10 cellular contexts compared by ENCODE assay signal in genomic region chr3:129016725-129017530, GRCh38. TPM values are rescaled to one million over a fixed set of nuclear protein-coding genes. Genes with fewer than 3 reads are reported as not detected.
DNase-seq lines count a peak whose midpoint lies in the region; ATAC-seq and TF ChIP-seq lines count a peak whose summit lies in the region.
"Had no signal": no experiment of that assay in that cellular context is flagged by ENCODE, and none has a peak within 500 bp of the region (broad histone marks: within the 10 kb centered on the region; RNA-seq: fewer than 3 reads in every experiment).

No MANE protein-coding gene starts in this region.

- H3K9ac ChIP-seq in colonic mucosa (ENCODE audit: low read depth in 2 of 2, low read length in 2 of 2): peak overlapping the region; percentile 45 to 51

- 28 to 56% methylated on average over 15 of the region's 15 CpGs for WGBS in sigmoid colon, 2 donors

- intact Hi-C loops in colonic mucosa (cut with DNase I) (no loop called here), sigmoid colon (cut with DNase I) (no loop called here)

- TF ChIP-seq CTCF in colonic mucosa (IDR thresholded peaks at IDR 0.05) (no peak), sigmoid colon (IDR thresholded peaks at IDR 0.05) (no peak)

- H3K9me3 ChIP-seq in colonic mucosa (no peaks in the 10 kb centered on the region), sigmoid colon (no peaks in the 10 kb centered on the region)

- H3K9me3 Mint-ChIP-seq in IgD-negative memory B cell: peaks cover 0 to 3% (median 0%) of the 10 kb centered on the region in 3 donors
- H3K9me3 Mint-ChIP-seq: GM23338 had no signal

- peaks cover 15% of the 10 kb centered on the region for H3K4me1 ChIP-seq in colonic mucosa
- H3K4me1 ChIP-seq in sigmoid colon: peaks cover 0 to 21% (median 8%) of the 10 kb centered on the region in 4 donors

- peak overlapping the region; percentile 89 to 99 (median 98) for H3K27ac Mint-ChIP-seq in IgD-negative memory B cell
- H3K27ac Mint-ChIP-seq: GM23338 had no signal

- H3K4me1 Mint-ChIP-seq in IgD-negative memory B cell: peaks cover 33 to 37% (median 35%) of the 10 kb centered on the region in 3 donors

- H3K4me3 ChIP-seq in colonic mucosa (no peak overlapping the region), sigmoid colon (no peak overlapping the region)
- H3K4me3 ChIP-seq: GM23338 had no signal

- TF ChIP-seq POLR2A in sigmoid colon (IDR thresholded peaks at IDR 0.05): no peak

- H3K36me3 ChIP-seq in colonic mucosa (no peaks in the 10 kb centered on the region), sigmoid colon (no peaks in the 10 kb centered on the region)

- H3K36me3 Mint-ChIP-seq in IgD-negative memory B cell: no peaks in the 10 kb centered on the region

- H3K4me3 Mint-ChIP-seq in IgD-negative memory B cell: peak overlapping the region; percentile 61 to 86 (median 67)
- H3K4me3 Mint-ChIP-seq: GM23338 had no signal

- DNase-seq in colonic mucosa: peak; percentile 74
- DNase-seq in sigmoid colon: no peak
- DNase-seq in CD1c-positive myeloid dendritic cell (ENCODE audit: extremely low spot score): no peak
- no peak for DNase-seq in mesenteric fat pad (ENCODE audit: low spot score)
- no peak for DNase-seq in DMS153 (lab: John Stamatoyannopoulos, UW)

- H3K27me3 ChIP-seq in colonic mucosa: no peaks in the 10 kb centered on the region
- no peaks in the 10 kb centered on the region for H3K27me3 ChIP-seq in sigmoid colon

- no peaks in the 10 kb centered on the region for H3K27me3 Mint-ChIP-seq in IgD-negative memory B cell

- H3K27ac ChIP-seq in colonic mucosa (peak overlapping the region; percentile 81), sigmoid colon (peak overlapping the region; percentile 47 to 69 (median 56))

- ATAC-seq in GM19351 (IDR thresholded peaks at IDR 0.05; ENCODE audit: unreplicated experiment) (peak; percentile 81), GM18858 (IDR thresholded peaks at IDR 0.05; ENCODE audit: unreplicated experiment) (no peak)

- no peak for TF ChIP-seq EP300 in sigmoid colon (IDR thresholded peaks at IDR 0.05)

RNA-seq across cellular contexts. Expression of gene EFCC1, which starts 15.8 kb away (rescaled TPM):
- not detected for polyA plus RNA-seq in IgD-negative memory B cell
- 1 to 10 TPM; 1.3 to 1.7 TPM for total RNA-seq in colonic mucosa
- total RNA-seq in sigmoid colon: 10 to 100 TPM in 1 of 4 donors, 1 to 10 TPM in 3; 4.6 to 15.0 (median 5.3) TPM
- 1 to 10 TPM in 2 of 3 donors, under 1 TPM in 1; 0.46 to 2.4 (median 1.9) TPM for polyA plus RNA-seq in sigmoid colon
- 1.8 TPM for total RNA-seq in mesenteric fat pad
- total RNA-seq: GM23338 had no signal
- polyA plus RNA-seq: GM23338 had no signal

RNA-seq across cellular contexts. Expression of gene CFAP92, which starts 23.1 kb away (rescaled TPM):
- polyA plus RNA-seq in IgD-negative memory B cell (not detected), sigmoid colon (1 to 10 TPM in 1 of 3 donors, under 1 TPM in 1, not detected in 1; 0.61 to 1.2 TPM)
- total RNA-seq in colonic mucosa (1 to 10 TPM in 1 of 2 donors, under 1 TPM in 1; 0.77 to 1.2 TPM), sigmoid colon (under 1 TPM in 3 of 4 donors, not detected in 1; under 0.01 to 0.83 (median 0.33) TPM), mesenteric fat pad (0.64 TPM)
- total RNA-seq: T-helper 2 cell treated with Interferon-gamma antibody and Interleukin-4, amounts not matched to agents 100 ng/mL and 5 ng/mL, for 36 hours had no signal

RNA-seq across cellular contexts. Expression of gene GP9, which starts 43.7 kb away (rescaled TPM):
- polyA plus RNA-seq in IgD-negative memory B cell (4.3 TPM), sigmoid colon (under 1 TPM in 1 of 3 donors, not detected in 2; 0.26 TPM)
- total RNA-seq in colonic mucosa (under 1 TPM in 1 of 2 donors, not detected in 1; 0.37 TPM), sigmoid colon (not detected), mesenteric fat pad (not detected)
- total RNA-seq: GM23338; T-helper 2 cell treated with Interferon-gamma antibody and Interleukin-4, amounts not matched to agents 100 ng/mL and 5 ng/mL, for 36 hours had no signal
- polyA plus RNA-seq: GM23338 had no signal
